In genomic region chr3:2727566-2728318, GRCh38 we compare ENCODE assay signal across 24 cellular contexts.
DNase-seq lines count a peak whose midpoint lies in the region; ATAC-seq and TF ChIP-seq lines count a peak whose summit lies in the region.
"Had no signal": no experiment of that assay in that cellular context is flagged by ENCODE, and none has a peak within 500 bp of the region (broad histone marks: within the 10 kb centered on the region; RNA-seq: fewer than 3 reads in every experiment).

No MANE protein-coding gene starts in this region.

- H3K4me2 ChIP-seq in hepatocyte: peak overlapping the region; percentile 6

- H3K27ac ChIP-seq in hepatocyte: no peak overlapping the region
- H3K27ac ChIP-seq: coronary artery, GM23248, tibial artery had no signal

- TF ChIP-seq CTCF in hepatocyte (IDR thresholded peaks at IDR 0.05; ENCODE audit: poor library complexity) (no peak), type B pancreatic cell (conservative IDR thresholded peaks at IDR 0.05) (no peak)

- H2AFZ ChIP-seq in hepatocyte: no peak overlapping the region
- H2AFZ ChIP-seq: GM23248 had no signal

- no peaks in the 10 kb centered on the region for H3K27me3 ChIP-seq in hepatocyte
- H3K27me3 ChIP-seq: tibial artery had no signal

- no peaks in the 10 kb centered on the region for H3K27me3 Mint-ChIP-seq in type B pancreatic cell
- H3K27me3 Mint-ChIP-seq in activated naive CD8-positive, alpha-beta T cell treated with anti-CD3 and anti-CD28 coated beads, Interleukin-2, amount 50 U/mL, for 24 hours: no peaks in the 10 kb centered on the region

- peaks cover 18% of the 10 kb centered on the region for H3K4me1 ChIP-seq in hepatocyte (ENCODE audit: insufficient read depth)
- H3K4me1 ChIP-seq: tibial artery had no signal

- peak overlapping the region; percentile 48 for H3K4me3 Mint-ChIP-seq in type B pancreatic cell
- H3K4me3 Mint-ChIP-seq in activated naive CD8-positive, alpha-beta T cell treated with anti-CD3 and anti-CD28 coated beads, Interleukin-2, amount 50 U/mL, for 24 hours: no peak overlapping the region
- H3K4me3 Mint-ChIP-seq: activated T-cell treated with anti-CD3 and anti-CD28 coated beads, Interleukin-2, amount 50 U/mL, for 24 hours; CD8-positive, alpha-beta T cell; HFFc6 had no signal

- H3K4me3 ChIP-seq in hepatocyte: no peak overlapping the region
- H3K4me3 ChIP-seq: coronary artery, GM23248, tibial artery had no signal

- 65% methylated on average over 10 of the region's 10 CpGs for WGBS in hepatocyte (ENCODE audit: low lambda C conversion rate, missing lambda C conversion rate)

- H3K27ac Mint-ChIP-seq in type B pancreatic cell: no peak overlapping the region
- H3K27ac Mint-ChIP-seq in activated naive CD8-positive, alpha-beta T cell treated with anti-CD3 and anti-CD28 coated beads, Interleukin-2, amount 50 U/mL, for 24 hours: no peak overlapping the region
- H3K27ac Mint-ChIP-seq: activated T-cell treated with anti-CD3 and anti-CD28 coated beads, Interleukin-2, amount 50 U/mL, for 24 hours; CD8-positive, alpha-beta T cell; HFFc6 had no signal

- H4K20me1 ChIP-seq in hepatocyte (ENCODE audit: insufficient read depth, poor library complexity, severe bottlenecking): no peaks in the 10 kb centered on the region

- peak; percentile 48 for DNase-seq in NCI-H146 (lab: John Stamatoyannopoulos, UW)
- peak; percentile 81 for DNase-seq in NCI-H748 (lab: John Stamatoyannopoulos, UW; ENCODE audit: unreplicated experiment)
- no peak for DNase-seq in hepatocyte (ENCODE audit: low spot score)
- no peak for DNase-seq in type B pancreatic cell (ENCODE audit: extremely low spot score, unreplicated experiment)
- no peak for DNase-seq in CD1c-positive myeloid dendritic cell (ENCODE audit: extremely low spot score)
- no peak for DNase-seq in activated naive CD8-positive, alpha-beta T cell treated with anti-CD3 and anti-CD28 coated beads, Interleukin-2, amount 50 U/mL, for 24 hours
- DNase-seq in GF-D8 (lab: John Stamatoyannopoulos, UW): no peak
- DNase-seq: activated CD4-positive, CD25-positive, alpha-beta regulatory T cell treated with anti-CD3 and anti-CD28 coated beads, Interleukin-2, amount 50 U/mL, for 72 hours; activated CD8-positive, alpha-beta memory T cell treated with anti-CD3 and anti-CD28 coated beads for 24 hours; activated T-cell treated with anti-CD3 and anti-CD28 coated beads, Interleukin-2, amount 50 U/mL, for 24 hours; CD8-positive, alpha-beta T cell; GM23248; HFFc6; KG1; left ventricle myocardium superior; NCI-H82; nucleus accumbens; PC-3; SIG-M5; small intestine; stimulated activated CD4-positive, alpha-beta T cell treated with anti-CD3 and anti-CD28 coated beads, Interleukin-2, amount 100 ng/mL, for 48 hours; stimulated activated naive CD4-positive, alpha-beta T cell; tibial artery had no signal

- H3K4me1 Mint-ChIP-seq in type B pancreatic cell (ENCODE audit: unreplicated experiment): peaks cover 32% of the 10 kb centered on the region
- no peaks in the 10 kb centered on the region for H3K4me1 Mint-ChIP-seq in activated naive CD8-positive, alpha-beta T cell treated with anti-CD3 and anti-CD28 coated beads, Interleukin-2, amount 50 U/mL, for 24 hours

- no peaks in the 10 kb centered on the region for H3K36me3 ChIP-seq in hepatocyte (replicated peaks; ENCODE audit: insufficient read depth, low read depth)
- H3K36me3 ChIP-seq: tibial artery had no signal

- no peak for ATAC-seq in activated naive CD8-positive, alpha-beta T cell treated with anti-CD3 and anti-CD28 coated beads, Interleukin-2, amount 50 U/mL, for 24 hours
- ATAC-seq: CD8-positive, alpha-beta T cell; left ventricle myocardium superior; PC-3 had no signal

- H3K36me3 Mint-ChIP-seq in type B pancreatic cell: no peaks in the 10 kb centered on the region
- H3K36me3 Mint-ChIP-seq in activated naive CD8-positive, alpha-beta T cell treated with anti-CD3 and anti-CD28 coated beads, Interleukin-2, amount 50 U/mL, for 24 hours (ENCODE audit: low read depth): no peaks in the 10 kb centered on the region
- H3K36me3 Mint-ChIP-seq: CD8-positive, alpha-beta T cell had no signal

- H3K9me3 ChIP-seq in hepatocyte (ENCODE audit: low read depth): no peaks in the 10 kb centered on the region
- H3K9me3 ChIP-seq: tibial artery had no signal

- H3K9me3 Mint-ChIP-seq in type B pancreatic cell: no peaks in the 10 kb centered on the region
- H3K9me3 Mint-ChIP-seq in activated naive CD8-positive, alpha-beta T cell treated with anti-CD3 and anti-CD28 coated beads, Interleukin-2, amount 50 U/mL, for 24 hours: no peaks in the 10 kb centered on the region
- H3K9me3 Mint-ChIP-seq: activated T-cell treated with anti-CD3 and anti-CD28 coated beads, Interleukin-2, amount 50 U/mL, for 24 hours; CD8-positive, alpha-beta T cell had no signal

- no peaks in the 10 kb centered on the region for H3K79me2 ChIP-seq in hepatocyte

- no peaks in the 10 kb centered on the region for H3K9me2 ChIP-seq in hepatocyte (replicated peaks; ENCODE audit: insufficient read depth)

Comparison
In these comparisons a context has a peak if more than half of its experiments do, and no peak if none do; other contexts are left out.
1. DNase-seq: peak in NCI-H146 (single experiment) and NCI-H748 (single experiment); none in hepatocyte (single experiment), type B pancreatic cell (single experiment), CD1c-positive myeloid dendritic cell (single experiment), activated naive CD8-positive, alpha-beta T cell treated with anti-CD3 and anti-CD28 coated beads, Interleukin-2, amount 50 U/mL, for 24 hours (single experiment) and GF-D8 (single experiment).